31 cellular contexts compared by ENCODE assay signal in genomic region chr4:185031611-185032010, GRCh38. TPM values are rescaled to one million over a fixed set of nuclear protein-coding genes. Genes with fewer than 3 reads are reported as not detected.
"Had no signal": no experiment of that assay in that cellular context is flagged by ENCODE, and none has a peak within 500 bp of the region (broad histone marks: within the 10 kb centered on the region; RNA-seq: fewer than 3 reads in every experiment).

No MANE protein-coding gene starts in this region.

- H3K27me3 ChIP-seq: testis, thyroid gland, tibial artery, upper lobe of left lung, uterus, vagina had no signal

- H3K4me1 Mint-ChIP-seq: stimulated activated effector memory CD8-positive, alpha-beta T cell treated with anti-CD3 and anti-CD28 coated beads, Interleukin-12 subunit alpha, Interleukin-12 subunit beta, amount 100 ng/mL, for 72 hours; stimulated activated naive CD8-positive, alpha-beta T cell treated with anti-CD3 and anti-CD28 coated beads, Interleukin-15, amount 100 ng/mL, for 72 hours had no signal

- H3K4me1 ChIP-seq: suprapubic skin, testis, thyroid gland, tibial artery, tibial nerve, transverse colon, upper lobe of left lung, upper lobe of right lung, uterus, vagina had no signal

- H3K27ac ChIP-seq: suprapubic skin, testis, thoracic aorta, thyroid gland, tibial artery, tibial nerve, transverse colon, upper lobe of left lung, upper lobe of right lung, uterus, vagina had no signal

- H3K4me3 Mint-ChIP-seq: stimulated activated effector memory CD8-positive, alpha-beta T cell treated with anti-CD3 and anti-CD28 coated beads, Interleukin-12 subunit alpha, Interleukin-12 subunit beta, amount 100 ng/mL, for 72 hours; stimulated activated memory B cell treated with anti-CD40 and anti-IgM and Interleukin-4, amounts not matched to agents 10 μg/mL and 1 μg/mL and 100 μg/mL, for 72 hours; stimulated activated naive B cell treated with anti-CD40 and anti-IgM and Interleukin-4, amounts not matched to agents 10 μg/mL and 1 μg/mL and 100 μg/mL, for 72 hours; stimulated activated naive CD8-positive, alpha-beta T cell treated with anti-CD3 and anti-CD28 coated beads, Interleukin-15, amount 100 ng/mL, for 72 hours; stimulated activated naive CD8-positive, alpha-beta T cell treated with anti-CD3 and anti-CD28 coated beads, Interleukin-15, Interleukin-2, amounts not matched to agents 100 ng/mL and 50 ng/mL, for 24 hours; type B pancreatic cell had no signal

- H3K36me3 Mint-ChIP-seq: stimulated activated effector memory CD8-positive, alpha-beta T cell treated with anti-CD3 and anti-CD28 coated beads, Interleukin-12 subunit alpha, Interleukin-12 subunit beta, amount 100 ng/mL, for 72 hours; stimulated activated memory B cell treated with anti-CD40 and anti-IgM and Interleukin-4, amounts not matched to agents 10 μg/mL and 1 μg/mL and 100 μg/mL, for 72 hours; stimulated activated naive B cell treated with anti-CD40 and anti-IgM and Interleukin-4, amounts not matched to agents 10 μg/mL and 1 μg/mL and 100 μg/mL, for 72 hours; type B pancreatic cell had no signal

- H3K9me3 Mint-ChIP-seq: stimulated activated effector memory CD8-positive, alpha-beta T cell treated with anti-CD3 and anti-CD28 coated beads, Interleukin-12 subunit alpha, Interleukin-12 subunit beta, amount 100 ng/mL, for 72 hours; stimulated activated memory B cell treated with anti-CD40 and anti-IgM and Interleukin-4, amounts not matched to agents 10 μg/mL and 1 μg/mL and 100 μg/mL, for 72 hours; stimulated activated naive B cell treated with anti-CD40 and anti-IgM and Interleukin-4, amounts not matched to agents 10 μg/mL and 1 μg/mL and 100 μg/mL, for 72 hours; stimulated activated naive CD8-positive, alpha-beta T cell treated with anti-CD3 and anti-CD28 coated beads, Interleukin-15, amount 100 ng/mL, for 72 hours; stimulated activated naive CD8-positive, alpha-beta T cell treated with anti-CD3 and anti-CD28 coated beads, Interleukin-15, Interleukin-2, amounts not matched to agents 100 ng/mL and 50 ng/mL, for 24 hours; type B pancreatic cell had no signal

- H3K4me3 ChIP-seq: suprapubic skin, testis, thoracic aorta, thyroid gland, tibial artery, tibial nerve, transverse colon, upper lobe of left lung, upper lobe of right lung, uterus, vagina had no signal

- H3K27ac Mint-ChIP-seq: stimulated activated effector memory CD8-positive, alpha-beta T cell treated with anti-CD3 and anti-CD28 coated beads, Interleukin-12 subunit alpha, Interleukin-12 subunit beta, amount 100 ng/mL, for 72 hours; stimulated activated memory B cell treated with anti-CD40 and anti-IgM and Interleukin-4, amounts not matched to agents 10 μg/mL and 1 μg/mL and 100 μg/mL, for 72 hours; stimulated activated naive B cell treated with anti-CD40 and anti-IgM and Interleukin-4, amounts not matched to agents 10 μg/mL and 1 μg/mL and 100 μg/mL, for 72 hours; stimulated activated naive CD8-positive, alpha-beta T cell treated with anti-CD3 and anti-CD28 coated beads, Interleukin-15, amount 100 ng/mL, for 72 hours; stimulated activated naive CD8-positive, alpha-beta T cell treated with anti-CD3 and anti-CD28 coated beads, Interleukin-15, Interleukin-2, amounts not matched to agents 100 ng/mL and 50 ng/mL, for 24 hours; type B pancreatic cell had no signal

- ATAC-seq: stimulated activated effector memory CD8-positive, alpha-beta T cell treated with anti-CD3 and anti-CD28 coated beads, Interleukin-12 subunit alpha, Interleukin-12 subunit beta, amount 100 ng/mL, for 72 hours; stimulated activated memory B cell treated with anti-CD40 and anti-IgM and Interleukin-4, amounts not matched to agents 10 μg/mL and 1 μg/mL and 100 μg/mL, for 72 hours; stimulated activated naive B cell treated with anti-CD40 and anti-IgM and Interleukin-4, amounts not matched to agents 10 μg/mL and 1 μg/mL and 100 μg/mL, for 72 hours; stimulated activated naive CD8-positive, alpha-beta T cell treated with anti-CD3 and anti-CD28 coated beads, Interleukin-15, amount 100 ng/mL, for 72 hours; stimulated activated naive CD8-positive, alpha-beta T cell treated with anti-CD3 and anti-CD28 coated beads, Interleukin-15, Interleukin-2, amounts not matched to agents 100 U/mL and 50 U/mL, for 24 hours; upper lobe of right lung had no signal

- H3K9me3 ChIP-seq: suprapubic skin, testis, thoracic aorta, thyroid gland, tibial artery, tibial nerve, transverse colon, upper lobe of left lung, upper lobe of right lung, uterus, vagina had no signal

- H3K36me3 ChIP-seq: suprapubic skin, thoracic aorta, thyroid gland, tibial artery, tibial nerve, transverse colon, upper lobe of left lung, upper lobe of right lung, uterus, vagina had no signal

- DNase-seq: stimulated activated CD4-positive, alpha-beta T cell treated with anti-CD3 and anti-CD28 coated beads, Interleukin-2, amount 100 ng/mL, for 48 hours; stimulated activated CD4-positive, alpha-beta T cell treated with anti-CD3 and anti-CD28 coated beads, Interleukin-4, amount 100 ng/mL, for 1 hour; stimulated activated CD4-positive, alpha-beta T cell treated with anti-CD3 and anti-CD28 coated beads, Interleukin-4, amount 100 ng/mL, for 24 hours; stimulated activated CD4-positive, alpha-beta T cell treated with anti-CD3 and anti-CD28 coated beads, Interleukin-4, amount 100 ng/mL, for 4 hours; stimulated activated CD8-positive, alpha-beta memory T cell treated with anti-CD3 and anti-CD28 coated beads, Interleukin-4, amount 100 ng/mL, for 48 hours; stimulated activated naive B cell treated with anti-CD40 and anti-IgM and Interleukin-4, amounts not matched to agents 10 μg/mL and 1 μg/mL and 100 μg/mL, for 72 hours; stimulated activated naive CD4-positive, alpha-beta T cell; stimulated activated naive CD4-positive, alpha-beta T cell treated with Interleukin-2 at 50 U/mL for 16 hours; stimulated activated naive CD8-positive, alpha-beta T cell treated with anti-CD3 and anti-CD28 coated beads, Interleukin-15, amount 100 ng/mL, for 72 hours; stimulated activated naive CD8-positive, alpha-beta T cell treated with anti-CD3 and anti-CD28 coated beads, Interleukin-15, Interleukin-2, amounts not matched to agents 100 U/mL and 50 U/mL, for 24 hours; substantia nigra; testis; thyroid gland; tibial artery; transverse colon; trophoblast cell; upper lobe of left lung; upper lobe of right lung; uterus had no signal

RNA-seq across cellular contexts. Expression of gene HELT, which starts 13.3 kb away (rescaled TPM):
- total RNA-seq: subcutaneous adipose tissue, temporal lobe, testis, thoracic aorta, thyroid gland, tibial nerve, transverse colon, ureter, urinary bladder, uterus, vagina had no signal
- polyA plus RNA-seq: urinary bladder had no signal
